ENCODE assay signal across 28 cellular contexts in the genomic region with DNA sequence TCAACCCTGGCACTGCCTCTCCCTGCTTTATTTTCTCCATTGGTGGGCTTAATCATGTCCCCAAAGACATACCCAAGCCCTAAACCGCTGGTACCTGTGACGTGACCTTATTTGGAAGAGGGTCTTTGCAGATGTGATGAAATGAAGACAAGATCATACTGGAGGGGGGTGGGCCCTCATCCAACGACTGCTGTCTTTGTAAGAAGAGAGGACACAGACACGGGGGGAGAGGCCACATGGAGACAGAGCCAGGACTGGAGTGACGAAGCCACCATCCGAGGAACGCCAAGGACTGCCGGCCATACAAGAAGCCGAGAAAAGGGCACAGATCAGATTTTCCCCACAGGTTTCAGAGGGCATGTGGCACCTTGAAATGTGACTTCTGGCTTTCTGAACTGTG.
"Had no signal": no experiment of that assay in that cellular context is flagged by ENCODE, and none has a peak within 500 bp of the region (broad histone marks: within the 10 kb centered on the region; RNA-seq: fewer than 3 reads in every experiment).

No MANE protein-coding gene starts in this region.

- H3K36me3 ChIP-seq: heart left ventricle, left lung, lower lobe of right lung, right atrium auricular region, right lobe of liver, suprapubic skin, thoracic aorta, tibial artery, uterus had no signal

- H3K4me3 Mint-ChIP-seq: immature natural killer cell; natural killer cell; stimulated activated naive B cell treated with anti-CD40 and anti-IgM and Interleukin-4, amounts not matched to agents 10 μg/mL and 1 μg/mL and 100 μg/mL, for 72 hours had no signal

- H3K27me3 ChIP-seq: heart left ventricle, left lung, right atrium auricular region, right lobe of liver, suprapubic skin, tibial artery, uterus had no signal

- DNase-seq: heart left ventricle; hypothalamus; immature natural killer cell; kidney; left colon; left lung; lower lobe of right lung; mammary epithelial cell; mesenchymal stem cell; natural killer cell; nephron progenitor cell; nucleus accumbens; right lobe of liver; stimulated activated CD4-positive, alpha-beta T cell treated with anti-CD3 and anti-CD28 coated beads, Interleukin-12 subunit alpha, Interleukin-12 subunit beta, amount 100 ng/mL, for 4 hours; stimulated activated CD4-positive, alpha-beta T cell treated with anti-CD3 and anti-CD28 coated beads, Interleukin-15, amount 100 ng/mL, for 24 hours; stimulated activated CD4-positive, alpha-beta T cell treated with anti-CD3 and anti-CD28 coated beads, Interleukin-2, amount 100 ng/mL, for 24 hours; stimulated activated CD4-positive, alpha-beta T cell treated with anti-CD3 and anti-CD28 coated beads, Interleukin-4, amount 100 ng/mL, for 1 hour; stimulated activated naive B cell treated with anti-CD40 and anti-IgM and Interleukin-4, amounts not matched to agents 10 μg/mL and 1 μg/mL and 100 μg/mL, for 72 hours; stimulated activated naive CD8-positive, alpha-beta T cell treated with anti-CD3 and anti-CD28 coated beads, Interleukin-15, Interleukin-2, amounts not matched to agents 100 U/mL and 50 U/mL, for 24 hours; tibial artery; trophoblast cell; uterus had no signal

- H3K27me3 Mint-ChIP-seq: stimulated activated naive B cell treated with anti-CD40 and anti-IgM and Interleukin-4, amounts not matched to agents 10 μg/mL and 1 μg/mL and 100 μg/mL, for 72 hours had no signal

- H3K27ac Mint-ChIP-seq: immature natural killer cell; natural killer cell; nephron progenitor cell; progenitor cell of endocrine pancreas; stimulated activated naive B cell treated with anti-CD40 and anti-IgM and Interleukin-4, amounts not matched to agents 10 μg/mL and 1 μg/mL and 100 μg/mL, for 72 hours had no signal

- H3K4me1 Mint-ChIP-seq: immature natural killer cell; natural killer cell; stimulated activated naive B cell treated with anti-CD40 and anti-IgM and Interleukin-4, amounts not matched to agents 10 μg/mL and 1 μg/mL and 100 μg/mL, for 72 hours had no signal

- H3K4me1 ChIP-seq: heart left ventricle, left lung, lower lobe of right lung, parathyroid adenoma, right atrium auricular region, right lobe of liver, suprapubic skin, tibial artery, uterus had no signal

- ATAC-seq: heart left ventricle; left colon; left lung; lower lobe of right lung; natural killer cell; right lobe of liver; stimulated activated naive B cell treated with anti-CD40 and anti-IgM and Interleukin-4, amounts not matched to agents 10 μg/mL and 1 μg/mL and 100 μg/mL, for 72 hours; stimulated activated naive CD8-positive, alpha-beta T cell treated with anti-CD3 and anti-CD28 coated beads, Interleukin-15, Interleukin-2, amounts not matched to agents 100 U/mL and 50 U/mL, for 24 hours had no signal

- H3K9me3 Mint-ChIP-seq: immature natural killer cell, natural killer cell, nephron progenitor cell had no signal

- H3K4me3 ChIP-seq: heart left ventricle, left lung, lower lobe of right lung, right atrium auricular region, right lobe of liver, skin epidermis, suprapubic skin, thoracic aorta, tibial artery, uterus had no signal

- H3K27ac ChIP-seq: heart left ventricle, left lung, lower lobe of right lung, parathyroid adenoma, right atrium auricular region, right lobe of liver, skin epidermis, suprapubic skin, thoracic aorta, tibial artery, uterus had no signal

- H3K36me3 Mint-ChIP-seq: immature natural killer cell; natural killer cell; stimulated activated naive B cell treated with anti-CD40 and anti-IgM and Interleukin-4, amounts not matched to agents 10 μg/mL and 1 μg/mL and 100 μg/mL, for 72 hours had no signal

- H3K9me3 ChIP-seq: heart left ventricle, left lung, lower lobe of right lung, right atrium auricular region, right lobe of liver, suprapubic skin, thoracic aorta, tibial artery, uterus had no signal
